ENCODE assay signal across 12 cellular contexts in the genomic region with DNA sequence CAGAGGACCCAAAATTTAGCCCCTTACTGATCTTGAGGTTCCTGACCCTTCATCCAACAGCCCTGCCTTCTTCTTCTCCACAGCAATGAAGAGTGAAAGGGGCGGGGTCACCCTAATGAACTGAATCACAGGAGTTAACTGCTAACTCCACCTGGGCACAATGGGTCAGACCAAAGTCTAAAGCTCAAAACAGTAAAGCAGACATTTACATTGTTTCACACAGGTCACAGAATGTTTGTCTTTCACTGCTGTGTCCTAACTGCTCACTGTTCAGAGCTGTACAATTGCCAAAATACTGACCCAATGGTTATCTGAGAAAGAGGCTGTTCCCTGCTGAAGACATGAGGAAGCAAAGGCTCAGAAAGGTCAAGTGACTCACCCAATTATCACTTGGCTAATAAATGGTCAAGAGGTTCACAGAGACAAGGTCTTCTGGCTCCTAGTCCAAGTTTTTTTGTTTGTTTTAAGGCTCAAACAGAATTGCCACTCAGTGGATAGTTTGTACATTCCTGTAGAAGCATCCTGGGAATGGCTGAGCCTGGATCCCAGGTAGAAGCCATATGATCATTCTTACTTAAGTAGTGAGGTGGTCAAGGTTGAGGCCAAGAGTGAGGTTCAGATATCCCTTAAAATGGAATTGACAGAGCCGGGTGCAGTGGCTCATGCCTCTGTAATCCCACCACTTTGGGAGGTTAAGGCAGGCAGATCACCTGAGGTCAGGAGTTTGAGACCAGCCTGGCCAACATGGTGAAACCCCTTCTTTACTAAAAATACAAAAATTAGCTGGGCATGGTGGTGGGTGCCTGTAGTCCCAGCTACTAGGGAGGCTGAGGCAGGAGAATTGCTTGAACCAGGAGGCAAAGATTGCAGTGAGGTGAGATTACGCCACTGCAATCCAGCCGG. TPM values are rescaled to one million over a fixed set of nuclear protein-coding genes. Genes with fewer than 3 reads are reported as not detected.
A peak's percentile ranks its signal among the peaks of the same experiment; 100 is the strongest.
DNase-seq lines count a peak whose midpoint lies in the region; ATAC-seq and TF ChIP-seq lines count a peak whose summit lies in the region.
"Had no signal": no experiment of that assay in that cellular context is flagged by ENCODE, and none has a peak within 500 bp of the region (broad histone marks: within the 10 kb centered on the region; RNA-seq: fewer than 3 reads in every experiment).

No MANE protein-coding gene starts in this region.

- H3K36me3 Mint-ChIP-seq in activated naive CD4-positive, alpha-beta T cell treated with anti-CD3 and anti-CD28 coated beads, Interleukin-2, amount 50 U/mL, for 24 hours, result peaks cover 6% of the 10 kb centered on the region
- H3K36me3 Mint-ChIP-seq in stimulated activated effector memory CD8-positive, alpha-beta T cell treated with anti-CD3 and anti-CD28 coated beads, Interleukin-12 subunit alpha, Interleukin-12 subunit beta, amount 100 ng/mL, for 72 hours, result no peaks in the 10 kb centered on the region

- H3K36me3 ChIP-seq in SK-N-SH (replicated peaks in 1 of 2; ENCODE audit: control insufficient read depth in 1 of 2, insufficient read depth in 2 of 2, low read length in 1 of 2), result peaks cover 0 to 7% of the 10 kb centered on the region in 2 experiments

- peaks cover 16 to 17% of the 10 kb centered on the region in 2 experiments; a peak in 3 of 4 replicates for H3K4me1 ChIP-seq in SK-N-SH (ENCODE audit: control insufficient read depth in 1 of 2, insufficient read depth in 2 of 2, low read depth in 1 of 2, low read length in 1 of 2)

- peak in 1 of 2 experiments; percentile 19; a peak in 1 of 4 replicates for TF ChIP-seq EP300 in SK-N-SH (IDR thresholded peaks at IDR 0.05; ENCODE audit: borderline replicate concordance in 1 of 2, low read depth in 1 of 2, low read length in 1 of 2)

- peak overlapping the region; percentile 9 to 62 for H3K27ac ChIP-seq in SK-N-SH (ENCODE audit: low read depth in 2 of 2, low read length in 1 of 2)

- no peaks in the 10 kb centered on the region for H3K9me2 ChIP-seq in SK-N-SH

- H3K9me3 ChIP-seq in SK-N-SH, result no peaks in the 10 kb centered on the region

- POLR2A ChIA-PET in SK-N-SH (lab: Yijun Ruan, JAX), result no interaction called here

- 96% methylated on average over 4 of the region's 4 CpGs for WGBS in SK-N-SH (ENCODE audit: low lambda C conversion rate)

- TF ChIP-seq RAD21 in SK-N-SH (IDR thresholded peaks at IDR 0.05; ENCODE audit: low read length), result no peak

- H2AFZ ChIP-seq in SK-N-SH (ENCODE audit: low read depth), result no peak overlapping the region

- 0 out of 2 replicates have a peak overlapping the region, but pooled peaks have one; percentile 35 for H3K4me2 ChIP-seq in SK-N-SH

- H4K20me1 ChIP-seq in SK-N-SH (ENCODE audit: insufficient read depth), result no peaks in the 10 kb centered on the region

- no peak for ATAC-seq in stimulated activated effector memory CD8-positive, alpha-beta T cell treated with anti-CD3 and anti-CD28 coated beads, Interleukin-12 subunit alpha, Interleukin-12 subunit beta, amount 100 ng/mL, for 72 hours
- no peak for ATAC-seq in GM19455 (IDR thresholded peaks at IDR 0.05; ENCODE audit: unreplicated experiment)
- ATAC-seq in HG02759 (IDR thresholded peaks at IDR 0.05; ENCODE audit: unreplicated experiment), result no peak

- no peak overlapping the region for H3K4me3 Mint-ChIP-seq in activated naive CD4-positive, alpha-beta T cell treated with anti-CD3 and anti-CD28 coated beads, Interleukin-2, amount 50 U/mL, for 24 hours
- H3K4me3 Mint-ChIP-seq in stimulated activated effector memory CD8-positive, alpha-beta T cell treated with anti-CD3 and anti-CD28 coated beads, Interleukin-12 subunit alpha, Interleukin-12 subunit beta, amount 100 ng/mL, for 72 hours, result no peak overlapping the region
- H3K4me3 Mint-ChIP-seq: activated CD4-positive, alpha-beta T cell treated with anti-CD3 and anti-CD28 coated beads, Interleukin-2, amount 10 ng/mL, durations not matched to agents 7 days and 5 days; memory B cell had no signal

- H3K27ac Mint-ChIP-seq in activated naive CD4-positive, alpha-beta T cell treated with anti-CD3 and anti-CD28 coated beads, Interleukin-2, amount 50 U/mL, for 24 hours, result peak overlapping the region; percentile 84
- H3K27ac Mint-ChIP-seq in stimulated activated effector memory CD8-positive, alpha-beta T cell treated with anti-CD3 and anti-CD28 coated beads, Interleukin-12 subunit alpha, Interleukin-12 subunit beta, amount 100 ng/mL, for 72 hours, result peak overlapping the region; percentile 77
- H3K27ac Mint-ChIP-seq: activated CD4-positive, alpha-beta T cell treated with anti-CD3 and anti-CD28 coated beads, Interleukin-2, amount 10 ng/mL, durations not matched to agents 7 days and 5 days had no signal

- DNase-seq in activated naive CD4-positive, alpha-beta T cell treated with anti-CD3 and anti-CD28 coated beads, Interleukin-2, amount 50 U/mL, for 16 hours, result no peak
- DNase-seq in SK-N-SH, result no peak
- DNase-seq in glomerular visceral epithelial cell (ENCODE audit: extremely low spot score), result peak; percentile 77
- no peak for DNase-seq in stimulated activated effector memory CD8-positive, alpha-beta T cell treated with anti-CD3 and anti-CD28 coated beads, Interleukin-12 subunit alpha, Interleukin-12 subunit beta, amount 100 ng/mL, for 72 hours (ENCODE audit: low spot score in 2 of 2)
- DNase-seq in NCI-H2081 treated with DMSO at 0.1 percent for 48 hours (lab: John Stamatoyannopoulos, UW), result no peak
- DNase-seq: activated CD4-positive, alpha-beta T cell treated with anti-CD3 and anti-CD28 coated beads, Interleukin-2, amount 10 ng/mL, durations not matched to agents 7 days and 5 days; NCI-H146 had no signal

- no peak overlapping the region for H3K9ac ChIP-seq in SK-N-SH

- H3K27me3 ChIP-seq in SK-N-SH (ENCODE audit: insufficient read depth), result no peaks in the 10 kb centered on the region

- H3K4me1 Mint-ChIP-seq in activated naive CD4-positive, alpha-beta T cell treated with anti-CD3 and anti-CD28 coated beads, Interleukin-2, amount 50 U/mL, for 24 hours, result peaks cover 15% of the 10 kb centered on the region
- H3K4me1 Mint-ChIP-seq in stimulated activated effector memory CD8-positive, alpha-beta T cell treated with anti-CD3 and anti-CD28 coated beads, Interleukin-12 subunit alpha, Interleukin-12 subunit beta, amount 100 ng/mL, for 72 hours, result peaks cover 39% of the 10 kb centered on the region

- H3F3A ChIP-seq in SK-N-SH (replicated peaks; ENCODE audit: insufficient read depth), result peaks cover 3% of the 10 kb centered on the region

- no peaks in the 10 kb centered on the region for H3K27me3 Mint-ChIP-seq in activated naive CD4-positive, alpha-beta T cell treated with anti-CD3 and anti-CD28 coated beads, Interleukin-2, amount 50 U/mL, for 24 hours
- H3K27me3 Mint-ChIP-seq: activated CD4-positive, alpha-beta T cell treated with anti-CD3 and anti-CD28 coated beads, Interleukin-2, amount 10 ng/mL, durations not matched to agents 7 days and 5 days; memory B cell had no signal

- H3K9me3 Mint-ChIP-seq in activated naive CD4-positive, alpha-beta T cell treated with anti-CD3 and anti-CD28 coated beads, Interleukin-2, amount 50 U/mL, for 24 hours, result no peaks in the 10 kb centered on the region
- H3K9me3 Mint-ChIP-seq in stimulated activated effector memory CD8-positive, alpha-beta T cell treated with anti-CD3 and anti-CD28 coated beads, Interleukin-12 subunit alpha, Interleukin-12 subunit beta, amount 100 ng/mL, for 72 hours, result no peaks in the 10 kb centered on the region
- H3K9me3 Mint-ChIP-seq: activated CD4-positive, alpha-beta T cell treated with anti-CD3 and anti-CD28 coated beads, Interleukin-2, amount 10 ng/mL, durations not matched to agents 7 days and 5 days; memory B cell had no signal

- H3K4me3 ChIP-seq in SK-N-SH (ENCODE audit: low read depth in 2 of 2, low read length in 1 of 2), result no peak overlapping the region
- H3K4me3 ChIP-seq: skin epidermis had no signal

- no peaks in the 10 kb centered on the region for H3K79me2 ChIP-seq in SK-N-SH (ENCODE audit: insufficient read depth)

- TF ChIP-seq CTCF in SK-N-SH (IDR thresholded peaks at IDR 0.05), result no peak

- CTCF ChIA-PET in SK-N-SH (lab: Yijun Ruan, JAX), result interaction anchor here (0.6 to 1.3 kb wide), 2 partner anchors 18 to 24 kb away, joined by 3 read pairs; no protein-coding TSS in a partner anchor

TF ChIP-seq in SK-N-SH, 30 proteins besides CTCF, POLR2A, EP300 and RAD21:
- TF ChIP-seq JUND (IDR thresholded peaks at IDR 0.05), result peak; percentile 56
- TF ChIP-seq RXRA (IDR thresholded peaks at IDR 0.05; ENCODE audit: borderline replicate concordance, low read depth), result peak; percentile 53; the same call in 1 of the 2 replicates
- no peak for TF ChIP-seq SMC3 (IDR thresholded peaks at IDR 0.05; ENCODE audit: low read depth, low read length)
- peak; percentile 56 for TF ChIP-seq NFIC (IDR thresholded peaks at IDR 0.05; ENCODE audit: borderline replicate concordance)
- TF ChIP-seq GATA2 (CRISPR knock-in tag; IDR thresholded peaks at IDR 0.05), result no peak
- peak; percentile 40; the same call in 1 of the 2 replicates for TF ChIP-seq FOSL2 (IDR thresholded peaks at IDR 0.05; ENCODE audit: borderline replicate concordance, low read depth)
- peak; percentile 46 for TF ChIP-seq PBX3 (IDR thresholded peaks at IDR 0.05)
- TF ChIP-seq TCF12 (IDR thresholded peaks at IDR 0.05), result peak; percentile 52
TF ChIP-seq in SK-N-SH: peak in this region for 6.

RNA-seq across cellular contexts. Expression of gene FAM83C, which starts 35.1 kb away (rescaled TPM):
- not detected in 2 replicates for polyA plus RNA-seq in SK-N-SH (2012; rRNA removed)
- not detected in 2 replicates for polyA plus RNA-seq in SK-N-SH (2012; cell fraction: cytosol; rRNA removed)
- polyA plus RNA-seq in SK-N-SH (2012; cell fraction: nucleus; rRNA removed), result 0.02 and 0.04 TPM in 2 replicates

RNA-seq across cellular contexts. Expression of gene EIF6, which starts 42.8 kb away (rescaled TPM):
- polyA plus RNA-seq in SK-N-SH (2012; rRNA removed), result 343 and 356 TPM in 2 replicates
- polyA plus RNA-seq in SK-N-SH (2012; cell fraction: cytosol; rRNA removed), result 174 and 232 TPM in 2 replicates
- 485 and 538 TPM in 2 replicates for polyA plus RNA-seq in SK-N-SH (2012; cell fraction: nucleus; rRNA removed)

RNA-seq across cellular contexts. Expression of gene MMP24OS, which starts 49.4 kb away (rescaled TPM):
- 52.4 and 53.1 TPM in 2 replicates for polyA plus RNA-seq in SK-N-SH (2012; rRNA removed)
- polyA plus RNA-seq in SK-N-SH (2012; cell fraction: cytosol; rRNA removed), result 45.2 and 58.3 TPM in 2 replicates
- polyA plus RNA-seq in SK-N-SH (2012; cell fraction: nucleus; rRNA removed), result 64.2 and 76.0 TPM in 2 replicates
